ENCODE assay signal across 1 cellular context in genomic region chr1:27157194-27157593, GRCh38.
A peak's percentile ranks its signal among the peaks of the same experiment; 100 is the strongest.
TF ChIP-seq lines count a peak whose summit lies in the region.

No MANE protein-coding gene starts in this region.

TF ChIP-seq in K562, 482 proteins besides CTCF, POLR2A, EP300 and RAD21 (continued from another document):
- no peak for TF ChIP-seq ZBTB26 (CRISPR knock-in tag; IDR thresholded peaks at IDR 0.05)
- no peak for TF ChIP-seq SIN3B (IDR thresholded peaks at IDR 0.05; ENCODE audit: low read depth)
- TF ChIP-seq ZKSCAN1 (IDR thresholded peaks at IDR 0.05; ENCODE audit: low read depth, low read length): peak; percentile 72; the same call in 1 of the 2 replicates
- TF ChIP-seq LEF1 (IDR thresholded peaks at IDR 0.05): peak; percentile 94
- TF ChIP-seq ZNF407 (IDR thresholded peaks at IDR 0.05; ENCODE audit: low read depth): no peak
- peak; percentile 83 for TF ChIP-seq CBFA2T2 (conservative IDR thresholded peaks at IDR 0.05)
- TF ChIP-seq SMARCE1 (IDR thresholded peaks at IDR 0.05): peak; percentile 74
- TF ChIP-seq TCFL5 (CRISPR knock-in tag; conservative IDR thresholded peaks at IDR 0.05): no peak
- TF ChIP-seq L3MBTL2 (IDR thresholded peaks at IDR 0.05): no peak
- TF ChIP-seq SPI1 (IDR thresholded peaks at IDR 0.05; ENCODE audit: borderline replicate concordance, low read depth, low read length): peak; percentile 51; the same call in 1 of the 2 replicates
- TF ChIP-seq NBN (IDR thresholded peaks at IDR 0.05; ENCODE audit: low read depth): peak; percentile 70; the same call in 1 of the 2 replicates
- peak; percentile 93 for TF ChIP-seq ARID1B (IDR thresholded peaks at IDR 0.05)
- TF ChIP-seq, protein P1, sequence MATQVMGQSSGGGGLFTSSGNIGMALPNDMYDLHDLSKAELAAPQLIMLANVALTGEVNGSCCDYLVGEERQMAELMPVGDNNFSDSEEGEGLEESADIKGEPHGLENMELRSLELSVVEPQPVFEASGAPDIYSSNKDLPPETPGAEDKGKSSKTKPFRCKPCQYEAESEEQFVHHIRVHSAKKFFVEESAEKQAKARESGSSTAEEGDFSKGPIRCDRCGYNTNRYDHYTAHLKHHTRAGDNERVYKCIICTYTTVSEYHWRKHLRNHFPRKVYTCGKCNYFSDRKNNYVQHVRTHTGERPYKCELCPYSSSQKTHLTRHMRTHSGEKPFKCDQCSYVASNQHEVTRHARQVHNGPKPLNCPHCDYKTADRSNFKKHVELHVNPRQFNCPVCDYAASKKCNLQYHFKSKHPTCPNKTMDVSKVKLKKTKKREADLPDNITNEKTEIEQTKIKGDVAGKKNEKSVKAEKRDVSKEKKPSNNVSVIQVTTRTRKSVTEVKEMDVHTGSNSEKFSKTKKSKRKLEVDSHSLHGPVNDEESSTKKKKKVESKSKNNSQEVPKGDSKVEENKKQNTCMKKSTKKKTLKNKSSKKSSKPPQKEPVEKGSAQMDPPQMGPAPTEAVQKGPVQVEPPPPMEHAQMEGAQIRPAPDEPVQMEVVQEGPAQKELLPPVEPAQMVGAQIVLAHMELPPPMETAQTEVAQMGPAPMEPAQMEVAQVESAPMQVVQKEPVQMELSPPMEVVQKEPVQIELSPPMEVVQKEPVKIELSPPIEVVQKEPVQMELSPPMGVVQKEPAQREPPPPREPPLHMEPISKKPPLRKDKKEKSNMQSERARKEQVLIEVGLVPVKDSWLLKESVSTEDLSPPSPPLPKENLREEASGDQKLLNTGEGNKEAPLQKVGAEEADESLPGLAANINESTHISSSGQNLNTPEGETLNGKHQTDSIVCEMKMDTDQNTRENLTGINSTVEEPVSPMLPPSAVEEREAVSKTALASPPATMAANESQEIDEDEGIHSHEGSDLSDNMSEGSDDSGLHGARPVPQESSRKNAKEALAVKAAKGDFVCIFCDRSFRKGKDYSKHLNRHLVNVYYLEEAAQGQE (CRISPR knock-in tag; IDR thresholded peaks at IDR 0.05; ENCODE audit: low read depth): no peak
- peak; percentile 89 for TF ChIP-seq TCF3 (CRISPR knock-in tag; IDR thresholded peaks at IDR 0.05)
- TF ChIP-seq ZNF589 (CRISPR knock-in tag; IDR thresholded peaks at IDR 0.05; ENCODE audit: low read depth): 0 out of 2 replicates have a peak, but pooled peaks have one; percentile 19
- peak; percentile 93 for TF ChIP-seq SOX6 (IDR thresholded peaks at IDR 0.05)
- TF ChIP-seq, protein P2, sequence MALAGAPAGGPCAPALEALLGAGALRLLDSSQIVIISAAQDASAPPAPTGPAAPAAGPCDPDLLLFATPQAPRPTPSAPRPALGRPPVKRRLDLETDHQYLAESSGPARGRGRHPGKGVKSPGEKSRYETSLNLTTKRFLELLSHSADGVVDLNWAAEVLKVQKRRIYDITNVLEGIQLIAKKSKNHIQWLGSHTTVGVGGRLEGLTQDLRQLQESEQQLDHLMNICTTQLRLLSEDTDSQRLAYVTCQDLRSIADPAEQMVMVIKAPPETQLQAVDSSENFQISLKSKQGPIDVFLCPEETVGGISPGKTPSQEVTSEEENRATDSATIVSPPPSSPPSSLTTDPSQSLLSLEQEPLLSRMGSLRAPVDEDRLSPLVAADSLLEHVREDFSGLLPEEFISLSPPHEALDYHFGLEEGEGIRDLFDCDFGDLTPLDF (CRISPR knock-in tag; IDR thresholded peaks at IDR 0.05): no peak
- TF ChIP-seq TGIF2 (CRISPR knock-in tag; IDR thresholded peaks at IDR 0.05): no peak
- TF ChIP-seq JUND (IDR thresholded peaks at IDR 0.05; ENCODE audit: borderline replicate concordance, low read depth, low read length): peak; percentile 56
- peak; percentile 47; the same call in 1 of the 3 replicates for TF ChIP-seq JUND (tag; IDR thresholded peaks at IDR 0.05; ENCODE audit: borderline replicate concordance, low read depth, low read length)
- peak in 1 of 2 experiments; percentile 53; a peak in 1 of 4 replicates for TF ChIP-seq FOXA3 (CRISPR knock-in tag; conservative IDR thresholded peaks at IDR 0.05 in 1 of 2, IDR thresholded peaks at IDR 0.05 in 1 of 2)
- TF ChIP-seq CXXC5 (CRISPR knock-in tag; IDR thresholded peaks at IDR 0.05): peak; percentile 36; the same call in 1 of the 2 replicates
- no peak for TF ChIP-seq CREB1 (IDR thresholded peaks at IDR 0.05)
- no peak for TF ChIP-seq CREB1 (CRISPR knock-in tag; IDR thresholded peaks at IDR 0.05)
- TF ChIP-seq ZNF24 (IDR thresholded peaks at IDR 0.05): peak; percentile 42; the same call in 1 of the 2 replicates
- TF ChIP-seq TARDBP (IDR thresholded peaks at IDR 0.05): peak; percentile 18; the same call in 1 of the 2 replicates
- peak in 1 of 2 experiments; percentile 26; a peak in 1 of 4 replicates for TF ChIP-seq MAZ (CRISPR knock-in tag; conservative IDR thresholded peaks at IDR 0.05 in 1 of 2, IDR thresholded peaks at IDR 0.05 in 1 of 2)
- TF ChIP-seq EHMT2 (IDR thresholded peaks at IDR 0.05): no peak
- 0 out of 2 replicates have a peak, but pooled peaks have one; percentile 35 for TF ChIP-seq DMBX1 (CRISPR knock-in tag; IDR thresholded peaks at IDR 0.05; ENCODE audit: borderline replicate concordance)
- TF ChIP-seq KDM1A (IDR thresholded peaks at IDR 0.05): peak; percentile 91 to 93; a peak in 3 of 4 replicates
- no peak for TF ChIP-seq BRF1 (IDR thresholded peaks at IDR 0.05; ENCODE audit: borderline replicate concordance, extremely low read depth, insufficient read length)
- TF ChIP-seq CCNT2 (IDR thresholded peaks at IDR 0.05; ENCODE audit: borderline replicate concordance, extremely low read depth, insufficient read length, low read depth, low read length): peak; percentile 32
- peak; percentile 77; the same call in 1 of the 2 replicates for TF ChIP-seq ADNP (tag; IDR thresholded peaks at IDR 0.05)
- no peak for TF ChIP-seq SAFB (IDR thresholded peaks at IDR 0.05; ENCODE audit: borderline replicate concordance, low read depth, low read length)
- TF ChIP-seq ZNF551 (CRISPR knock-in tag; IDR thresholded peaks at IDR 0.05): no peak
- TF ChIP-seq HMG20A (CRISPR knock-in tag; conservative IDR thresholded peaks at IDR 0.05): no peak
- TF ChIP-seq E2F8 (IDR thresholded peaks at IDR 0.05; ENCODE audit: low read depth, partially characterized antibody): no peak
- no peak for TF ChIP-seq MAFF (IDR thresholded peaks at IDR 0.05; ENCODE audit: low read length)
